In the genomic region with DNA sequence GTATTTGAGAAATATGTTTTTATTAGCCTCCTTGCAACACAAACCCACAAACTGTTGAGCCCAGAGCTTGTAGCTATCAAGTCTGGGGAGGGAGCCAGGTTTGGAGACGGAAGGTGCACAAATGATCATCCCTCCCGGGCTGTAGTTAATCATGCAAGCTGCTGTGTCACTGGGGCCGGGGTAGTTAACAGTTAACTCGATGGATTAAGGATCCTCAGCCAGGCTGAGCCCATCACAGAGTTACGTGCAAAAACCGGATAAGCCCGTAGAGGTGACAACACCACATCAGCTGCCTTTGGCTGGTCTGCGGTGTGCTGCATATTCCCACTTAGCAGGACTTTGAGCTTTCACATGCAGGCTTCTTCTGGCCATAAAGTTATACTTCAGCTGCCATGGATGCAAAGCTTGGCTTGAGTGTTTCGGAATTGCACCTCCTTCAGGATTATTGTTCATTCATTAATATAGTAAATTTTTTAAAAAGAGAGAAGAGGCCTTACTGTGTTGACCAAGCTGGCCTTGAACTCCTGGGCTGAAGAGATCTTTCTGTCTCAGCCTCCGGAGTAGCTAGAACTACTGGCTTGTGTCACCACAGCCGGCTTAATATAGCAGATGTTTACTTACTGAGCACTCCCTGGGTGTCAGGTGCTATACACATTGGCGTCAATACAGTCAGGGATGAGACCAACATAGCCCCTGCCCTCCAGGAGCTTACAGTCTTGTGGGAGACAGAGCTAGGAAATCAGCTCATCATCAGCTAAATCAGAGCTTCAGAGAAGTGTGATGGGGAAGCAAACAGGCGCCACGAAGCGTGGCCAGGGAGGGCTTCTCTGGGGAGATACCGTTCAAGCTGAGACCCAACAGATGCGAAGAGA, we compare ENCODE assay signal across 8 cellular contexts.
DNase-seq lines count a peak whose midpoint lies in the region; ATAC-seq and TF ChIP-seq lines count a peak whose summit lies in the region.

No MANE protein-coding gene starts in this region.

- H3K4me3 ChIP-seq in cardiac fibroblast (replicated peaks in 1 of 2; ENCODE audit: low read depth in 2 of 2, low read length in 2 of 2) = no peak overlapping the region
- peak overlapping the region in 1 of 2 donors; percentile 6 for H3K4me3 ChIP-seq in mucosa of rectum (ENCODE audit: low read length in 2 of 2)
- H3K4me3 ChIP-seq in HAP-1 = no peak overlapping the region

- DNase-seq in COLO668 (lab: John Stamatoyannopoulos, UW; ENCODE audit: unreplicated experiment) (peak; percentile 64), cardiac fibroblast (ENCODE audit: low read depth in 2 of 2) (peak; percentile 40 to 48), NCI-H2081 treated with DMSO at 0.1 percent for 48 hours (lab: John Stamatoyannopoulos, UW) (no peak), HAP-1 (ENCODE audit: low spot score in 2 of 2) (no peak)

- H3K27ac ChIP-seq in mucosa of rectum (ENCODE audit: low read depth in 2 of 2, low read length in 2 of 2) = peak overlapping the region; percentile 52 to 75

- no peaks in the 10 kb centered on the region for H3K27me3 ChIP-seq in mucosa of rectum (ENCODE audit: control insufficient read depth in 2 of 2, insufficient read depth in 2 of 2, low read length in 2 of 2)
- no peaks in the 10 kb centered on the region for H3K27me3 ChIP-seq in HAP-1 (ENCODE audit: low read depth)

- in situ Hi-C loops in HAP-1 (cut with MboI; ENCODE audit: low sequenced_read_pairs) = no loop called here

- ATAC-seq in HG03175 (IDR thresholded peaks at IDR 0.05; ENCODE audit: unreplicated experiment) (peak; percentile 23), HG02852 (IDR thresholded peaks at IDR 0.05; ENCODE audit: unreplicated experiment) (no peak), GM19035 (IDR thresholded peaks at IDR 0.05; ENCODE audit: unreplicated experiment) (no peak)

- peak overlapping the region; percentile 29 to 36 for H3K9ac ChIP-seq in mucosa of rectum (ENCODE audit: low read depth in 1 of 2, low read length in 2 of 2)

- H3K4me1 ChIP-seq in mucosa of rectum (ENCODE audit: control insufficient read depth in 2 of 2, insufficient read depth in 2 of 2, low read length in 2 of 2) (peaks cover 17 to 32% of the 10 kb centered on the region in 2 donors), HAP-1 (no peaks in the 10 kb centered on the region)

- H3K36me3 ChIP-seq in mucosa of rectum (ENCODE audit: control insufficient read depth in 2 of 2, insufficient read depth in 2 of 2, low read length in 2 of 2) = no peaks in the 10 kb centered on the region
- H3K36me3 ChIP-seq in HAP-1 (replicated peaks) = no peaks in the 10 kb centered on the region

- H3K9me3 ChIP-seq in mucosa of rectum (ENCODE audit: control insufficient read depth in 2 of 2, low read length in 2 of 2) (no peaks in the 10 kb centered on the region), HAP-1 (no peaks in the 10 kb centered on the region)

- no peak for TF ChIP-seq CTCF in cardiac fibroblast (IDR thresholded peaks at IDR 0.05; ENCODE audit: low read depth, low read length)

Comparison
In these comparisons a context has a peak if more than half of its experiments do, and no peak if none do; other contexts are left out.
1. DNase-seq: peak in COLO668 (single experiment) and cardiac fibroblast (2 of 2); none in NCI-H2081 treated with DMSO at 0.1 percent for 48 hours (single experiment) and HAP-1 (0 of 2).